ENCODE assay signal across 8 cellular contexts in genomic region chr5:125835293-125836172, GRCh38.
A peak's percentile ranks its signal among the peaks of the same experiment; 100 is the strongest.
DNase-seq lines count a peak whose midpoint lies in the region; ATAC-seq lines count a peak whose summit lies in the region.

No MANE protein-coding gene starts in this region.

- peak; percentile 83 for ATAC-seq in HG03280 (IDR thresholded peaks at IDR 0.05; ENCODE audit: unreplicated experiment)

- peak; percentile 63 for DNase-seq in NCI-H748 (lab: John Stamatoyannopoulos, UW; ENCODE audit: unreplicated experiment)
- no peak for DNase-seq in NCI-H748 treated with DMSO at 0.1 percent for 48 hours (lab: John Stamatoyannopoulos, UW)
- peak; percentile 1 for DNase-seq in amniotic stem cell (lab: John Stamatoyannopoulos, UW)
- peak; percentile 5 to 43 for DNase-seq in hippocampal formation (lab: John Stamatoyannopoulos, UW)
- peak; percentile 21 for DNase-seq in smooth muscle cell of the brain vasculature (ENCODE audit: low read depth, low spot score)
- DNase-seq in activated naive CD4-positive, alpha-beta T cell (lab: John Stamatoyannopoulos, UW): no peak
- no peak for DNase-seq in NCI-H2029 (lab: John Stamatoyannopoulos, UW)

Comparison
In these comparisons a context has a peak if more than half of its experiments do, and no peak if none do; other contexts are left out.
1. DNase-seq: peak in NCI-H748 (single experiment), amniotic stem cell (single experiment), hippocampal formation (2 of 2) and smooth muscle cell of the brain vasculature (single experiment); none in NCI-H748 treated with DMSO at 0.1 percent for 48 hours (single experiment), activated naive CD4-positive, alpha-beta T cell (0 of 4) and NCI-H2029 (single experiment).